6 cellular contexts compared by ENCODE assay signal in the genomic region with DNA sequence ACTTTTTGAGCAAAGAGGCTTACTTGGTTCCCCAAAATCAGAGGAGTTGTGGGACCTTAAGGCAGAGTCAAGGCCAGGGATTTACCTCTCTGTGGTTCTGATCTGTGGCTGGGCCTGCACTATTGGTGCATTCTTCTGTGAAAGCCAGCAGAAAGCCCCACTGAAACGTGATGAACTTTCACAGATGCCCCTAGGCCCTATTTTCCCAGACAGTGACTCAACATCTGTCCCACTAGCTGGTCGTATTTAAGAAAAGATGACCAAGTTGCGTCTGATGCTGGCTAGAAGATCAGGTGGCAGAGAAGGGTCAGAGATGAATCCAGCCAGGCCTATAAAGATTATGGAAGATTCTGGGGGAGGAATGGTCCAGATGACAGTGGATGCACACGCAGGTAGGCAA.
"Had no signal": no experiment of that assay in that cellular context is flagged by ENCODE, and none has a peak within 500 bp of the region (broad histone marks: within the 10 kb centered on the region; RNA-seq: fewer than 3 reads in every experiment).

No MANE protein-coding gene starts in this region.

- H3K9me3 Mint-ChIP-seq: H9 had no signal

- DNase-seq: GOT3, H9, HCEC 1CT, IMR-90, KG1 had no signal

- H3K4me3 ChIP-seq: K562 had no signal

- H3K4me3 Mint-ChIP-seq: H9 had no signal

- ATAC-seq: K562 had no signal
